In genomic region chr1:224592636-224593579, GRCh38 we compare ENCODE assay signal across 9 cellular contexts. TPM values are rescaled to one million over a fixed set of nuclear protein-coding genes. Genes with fewer than 3 reads are reported as not detected.
A peak's percentile ranks its signal among the peaks of the same experiment; 100 is the strongest.
DNase-seq lines count a peak whose midpoint lies in the region; TF ChIP-seq lines count a peak whose summit lies in the region.
"Had no signal": no experiment of that assay in that cellular context is flagged by ENCODE, and none has a peak within 500 bp of the region (broad histone marks: within the 10 kb centered on the region; RNA-seq: fewer than 3 reads in every experiment).

No MANE protein-coding gene starts in this region.

- H3K27ac Mint-ChIP-seq in CD8-positive, alpha-beta memory T cell, result peak overlapping the region in 2 of 8 donors; percentile 5 to 22

- no peak overlapping the region for H3K14ac ChIP-seq in neuronal stem cell (ENCODE audit: low read length)

- H3K27me3 Mint-ChIP-seq in CD8-positive, alpha-beta memory T cell, result peaks cover 0 to 2% of the 10 kb centered on the region in 2 donors

- H2BK15ac ChIP-seq in neuronal stem cell (ENCODE audit: low read length), result no peak overlapping the region

- H3K4me2 ChIP-seq in neuronal stem cell (ENCODE audit: insufficient read depth, low read length, poor library complexity, severe bottlenecking), result no peak overlapping the region

- no peak overlapping the region for H3K23ac ChIP-seq in neuronal stem cell (ENCODE audit: low read depth, low read length, poor library complexity)

- H3K4me1 Mint-ChIP-seq in CD8-positive, alpha-beta memory T cell, result peaks cover 0 to 2% (median 2%) of the 10 kb centered on the region in 3 donors

- H3K36me3 Mint-ChIP-seq in CD8-positive, alpha-beta memory T cell, result peaks cover 0 to 2% (median 0%) of the 10 kb centered on the region in 3 donors

- H2BK5ac ChIP-seq in neuronal stem cell (ENCODE audit: low read length), result no peak overlapping the region

- CTCF ChIA-PET in CD8-positive, alpha-beta memory T cell (lab: Charles Lee), result no interaction called here

- H3K4me1 ChIP-seq in neuronal stem cell (ENCODE audit: control insufficient read depth in 2 of 2, insufficient read depth in 1 of 2, low read depth in 1 of 2, low read length in 2 of 2), result peaks cover 0 to 1% of the 10 kb centered on the region in 2 donors
- H3K4me1 ChIP-seq in CD8-positive, alpha-beta memory T cell (ENCODE audit: insufficient read depth, low read length), result no peaks in the 10 kb centered on the region
- H3K4me1 ChIP-seq: HAP-1 had no signal

- no peak overlapping the region for H3K4ac ChIP-seq in neuronal stem cell (ENCODE audit: low read length)

- no peak overlapping the region for H3K4me3 ChIP-seq in Jurkat, Clone E6-1 (ENCODE audit: low read length)
- H3K4me3 ChIP-seq in neuronal stem cell (ENCODE audit: low read length in 2 of 2), result no peak overlapping the region
- no peak overlapping the region for H3K4me3 ChIP-seq in CD8-positive, alpha-beta memory T cell (ENCODE audit: low read length)
- H3K4me3 ChIP-seq: HAP-1 had no signal

- H2AFZ ChIP-seq in neuronal stem cell (ENCODE audit: low read length), result no peak overlapping the region

- H3K27me3 ChIP-seq in neuronal stem cell (ENCODE audit: control insufficient read depth in 3 of 3, insufficient read depth in 3 of 3, low read depth in 1 of 3, low read length in 3 of 3), result no peaks in the 10 kb centered on the region
- H3K27me3 ChIP-seq in CD8-positive, alpha-beta memory T cell (ENCODE audit: insufficient read depth, low read length, poor library complexity, severe bottlenecking), result no peaks in the 10 kb centered on the region

- H3K9ac ChIP-seq in neuronal stem cell (ENCODE audit: low read depth, low read length, poor library complexity), result no peak overlapping the region

- DNase-seq in GM04503 (ENCODE audit: low read depth) (peak; percentile 86), amniotic epithelial cell (ENCODE audit: low read depth) (peak; percentile 91), neuronal stem cell (ENCODE audit: low spot score) (no peak), DMS153 (lab: John Stamatoyannopoulos, UW) (no peak), GM13976 (ENCODE audit: low spot score) (no peak)
- peak; percentile 22 for DNase-seq in Jurkat, Clone E6-1 (ENCODE audit: low read depth, low spot score)
- DNase-seq in activated CD4-positive, CD25-positive, alpha-beta regulatory T cell treated with anti-CD3 and anti-CD28 coated beads, Interleukin-2, amount 50 U/mL, for 72 hours, result no peak
- DNase-seq in CD8-positive, alpha-beta memory T cell, result no peak

- no peak overlapping the region for H2BK120ac ChIP-seq in neuronal stem cell (ENCODE audit: low read depth, low read length)

- WGBS in neuronal stem cell (ENCODE audit: extremely low coverage in 2 of 2, insufficient read length in 2 of 2, insufficient replicate concordance in 1 of 2), 2 donors, result no CpG with 5 or more reads among the region's 6 CpGs

- H2BK12ac ChIP-seq in neuronal stem cell (ENCODE audit: low read length), result no peak overlapping the region

- H3K27ac ChIP-seq in neuronal stem cell (replicated peaks; ENCODE audit: low read length), result no peak overlapping the region
- H3K27ac ChIP-seq in CD8-positive, alpha-beta memory T cell (ENCODE audit: low read depth, low read length), result no peak overlapping the region

- no peak for TF ChIP-seq CTCF in GM13976 (IDR thresholded peaks at IDR 0.05; ENCODE audit: borderline replicate concordance, control extremely low read depth, extremely low read depth, insufficient read depth, missing control alignments)

- no peak overlapping the region for H3K18ac ChIP-seq in neuronal stem cell (ENCODE audit: low read length)

- H3K79me1 ChIP-seq in neuronal stem cell (ENCODE audit: low read depth, low read length), result no peaks in the 10 kb centered on the region

- no peaks in the 10 kb centered on the region for H3K9me3 ChIP-seq in neuronal stem cell (replicated peaks in 1 of 2; ENCODE audit: control insufficient read depth in 2 of 2, insufficient read depth in 1 of 2, low read depth in 1 of 2, low read length in 2 of 2)
- no peaks in the 10 kb centered on the region for H3K9me3 ChIP-seq in CD8-positive, alpha-beta memory T cell (ENCODE audit: low read length)
- H3K9me3 ChIP-seq: HAP-1 had no signal

- no peak overlapping the region for H2AK5ac ChIP-seq in neuronal stem cell (ENCODE audit: low read depth, low read length)

- in situ Hi-C loops in GM13976 (cut with MboI; ENCODE audit: low sequenced_read_pairs, unreplicated experiment), result no loop called here

- no peak overlapping the region for H3K4me3 Mint-ChIP-seq in CD8-positive, alpha-beta memory T cell

- peaks cover 0 to 3% (median 0%) of the 10 kb centered on the region in 5 donors for H3K9me3 Mint-ChIP-seq in CD8-positive, alpha-beta memory T cell

- H4K8ac ChIP-seq in neuronal stem cell (ENCODE audit: low read depth, low read length), result no peak overlapping the region

- POLR2A ChIA-PET in CD8-positive, alpha-beta memory T cell (lab: Charles Lee), result no interaction called here

- H3K36me3 ChIP-seq in neuronal stem cell (replicated peaks in 1 of 2; ENCODE audit: control insufficient read depth in 2 of 2, insufficient read depth in 2 of 2, low read length in 2 of 2), result no peaks in the 10 kb centered on the region
- H3K36me3 ChIP-seq in CD8-positive, alpha-beta memory T cell (ENCODE audit: insufficient read depth, low read length), result no peaks in the 10 kb centered on the region
- H3K36me3 ChIP-seq: HAP-1 had no signal

- peak overlapping the region; percentile 39 for H4K91ac ChIP-seq in neuronal stem cell (ENCODE audit: low read depth, low read length, poor library complexity)

RNA-seq across cellular contexts. Expression of gene CNIH3, which starts 23.2 kb away (rescaled TPM):
- polyA plus RNA-seq in Jurkat, Clone E6-1 (2012; ENCODE audit: insufficient read depth, insufficient read length), result 3.9 TPM
- polyA plus RNA-seq in neuronal stem cell (2013, experiment 1 of 2), result 2.7 TPM
- 2.1 TPM for polyA plus RNA-seq in neuronal stem cell (2013, experiment 2 of 2)
- 1 to 10 TPM; 1.1 to 1.6 TPM for total RNA-seq in CD8-positive, alpha-beta memory T cell
- polyA plus RNA-seq in CD8-positive, alpha-beta memory T cell, result 1.5 TPM

Comparison
In these comparisons a context has a peak if more than half of its experiments do, and no peak if none do; other contexts are left out.
1. DNase-seq: peak in GM04503 (single experiment), Jurkat, Clone E6-1 (single experiment) and amniotic epithelial cell (single experiment); none in neuronal stem cell (single experiment), activated CD4-positive, CD25-positive, alpha-beta regulatory T cell treated with anti-CD3 and anti-CD28 coated beads, Interleukin-2, amount 50 U/mL, for 72 hours (single experiment), DMS153 (single experiment), CD8-positive, alpha-beta memory T cell (0 of 5) and GM13976 (single experiment).